ENCODE assay signal across 27 cellular contexts in the genomic region with DNA sequence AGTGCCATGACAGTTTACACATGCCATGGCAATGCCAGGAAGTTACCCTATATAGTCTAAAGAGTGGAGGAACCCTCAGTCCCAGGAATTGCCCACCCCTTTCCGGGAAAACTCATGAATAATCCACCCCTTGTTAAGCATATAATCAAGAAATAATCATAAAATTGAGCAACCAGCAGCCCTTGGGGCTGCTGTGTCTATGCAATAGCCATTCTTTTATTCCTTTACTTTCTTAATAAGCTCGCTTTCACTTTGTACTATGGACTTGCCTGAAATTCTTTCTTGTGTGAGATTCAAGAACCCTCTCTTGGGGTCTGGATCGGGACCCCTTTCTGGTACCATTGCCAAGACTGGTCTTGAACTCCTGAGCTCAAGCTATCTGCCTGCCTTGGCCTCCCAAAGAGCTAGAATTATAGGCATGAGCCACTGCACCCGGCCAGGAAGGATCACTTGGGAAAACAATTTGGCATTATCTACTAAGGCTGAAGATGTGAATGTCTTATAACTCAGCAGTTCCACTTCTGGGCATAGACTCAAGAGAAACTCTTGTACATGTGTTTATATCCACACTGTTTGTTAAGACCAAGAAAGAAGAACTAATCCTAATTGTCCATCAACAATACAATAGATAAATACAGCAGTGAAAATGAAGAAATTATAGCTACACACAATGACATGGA.
"Had no signal": no experiment of that assay in that cellular context is flagged by ENCODE, and none has a peak within 500 bp of the region (broad histone marks: within the 10 kb centered on the region; RNA-seq: fewer than 3 reads in every experiment).

No MANE protein-coding gene starts in this region.

- H3K4me1 Mint-ChIP-seq: naive thymus-derived CD8-positive, alpha-beta T cell; neural crest cell; stimulated activated naive B cell treated with anti-CD40 and anti-IgM and Interleukin-4, amounts not matched to agents 10 μg/mL and 1 μg/mL and 100 μg/mL, for 72 hours had no signal

- H3K4me3 Mint-ChIP-seq: naive thymus-derived CD8-positive, alpha-beta T cell; nephron; neural crest cell; stimulated activated naive B cell treated with anti-CD40 and anti-IgM and Interleukin-4, amounts not matched to agents 10 μg/mL and 1 μg/mL and 100 μg/mL, for 72 hours had no signal

- H3K9me3 ChIP-seq: heart right ventricle, lower lobe of right lung, pancreas, prostate gland, right lobe of liver, stomach, thoracic aorta, tibial artery, upper lobe of right lung had no signal

- H3K27ac Mint-ChIP-seq: naive thymus-derived CD8-positive, alpha-beta T cell; stimulated activated naive B cell treated with anti-CD40 and anti-IgM and Interleukin-4, amounts not matched to agents 10 μg/mL and 1 μg/mL and 100 μg/mL, for 72 hours had no signal

- H3K36me3 ChIP-seq: heart right ventricle, lower lobe of right lung, pancreas, prostate gland, right lobe of liver, stomach, thoracic aorta, tibial artery, upper lobe of right lung had no signal

- H3K4me3 ChIP-seq: heart right ventricle, hepatocyte, lower lobe of right lung, pancreas, prostate gland, right lobe of liver, skin epidermis, stomach, thoracic aorta, tibial artery, upper lobe of right lung had no signal

- H3K27me3 ChIP-seq: heart right ventricle, hepatocyte, pancreas, right lobe of liver, stomach, tibial artery, upper lobe of right lung had no signal

- H3K27ac ChIP-seq: heart right ventricle, hepatocyte, lower lobe of right lung, pancreas, prostate gland, right lobe of liver, skin epidermis, stomach, thoracic aorta, tibial artery, upper lobe of right lung had no signal

- H3K9me3 Mint-ChIP-seq: nephron had no signal

- H3K27me3 Mint-ChIP-seq: stimulated activated naive B cell treated with anti-CD40 and anti-IgM and Interleukin-4, amounts not matched to agents 10 μg/mL and 1 μg/mL and 100 μg/mL, for 72 hours had no signal

- H3K4me1 ChIP-seq: heart right ventricle, lower lobe of right lung, pancreas, prostate gland, tibial artery, upper lobe of right lung had no signal

- ATAC-seq: lower lobe of right lung; naive thymus-derived CD8-positive, alpha-beta T cell; pancreas; right lobe of liver; stimulated activated naive B cell treated with anti-CD40 and anti-IgM and Interleukin-4, amounts not matched to agents 10 μg/mL and 1 μg/mL and 100 μg/mL, for 72 hours; stimulated activated naive CD8-positive, alpha-beta T cell treated with anti-CD3 and anti-CD28 coated beads, Interleukin-15, Interleukin-2, amounts not matched to agents 100 U/mL and 50 U/mL, for 24 hours; upper lobe of right lung had no signal

- DNase-seq: heart right ventricle; islet precursor cell; lower lobe of right lung; mammary epithelial cell; mesenchymal stem cell; naive thymus-derived CD8-positive, alpha-beta T cell; nucleus accumbens; pancreas; posterior cingulate gyrus; retina; right lobe of liver; stimulated activated CD4-positive, alpha-beta T cell treated with anti-CD3 and anti-CD28 coated beads, Interleukin-12 subunit alpha, Interleukin-12 subunit beta, amount 100 ng/mL, for 4 hours; stimulated activated CD4-positive, alpha-beta T cell treated with anti-CD3 and anti-CD28 coated beads, Interleukin-15, amount 100 ng/mL, for 24 hours; stimulated activated CD4-positive, alpha-beta T cell treated with anti-CD3 and anti-CD28 coated beads, Interleukin-2, amount 100 ng/mL, for 24 hours; stimulated activated CD4-positive, alpha-beta T cell treated with anti-CD3 and anti-CD28 coated beads, Interleukin-4, amount 100 ng/mL, for 1 hour; stimulated activated naive B cell treated with anti-CD40 and anti-IgM and Interleukin-4, amounts not matched to agents 10 μg/mL and 1 μg/mL and 100 μg/mL, for 72 hours; stimulated activated naive CD8-positive, alpha-beta T cell treated with anti-CD3 and anti-CD28 coated beads, Interleukin-15, Interleukin-2, amounts not matched to agents 100 U/mL and 50 U/mL, for 24 hours; stomach; tibial artery; trophoblast cell; upper lobe of right lung had no signal
